ENCODE assay signal across 8 cellular contexts in the genomic region with DNA sequence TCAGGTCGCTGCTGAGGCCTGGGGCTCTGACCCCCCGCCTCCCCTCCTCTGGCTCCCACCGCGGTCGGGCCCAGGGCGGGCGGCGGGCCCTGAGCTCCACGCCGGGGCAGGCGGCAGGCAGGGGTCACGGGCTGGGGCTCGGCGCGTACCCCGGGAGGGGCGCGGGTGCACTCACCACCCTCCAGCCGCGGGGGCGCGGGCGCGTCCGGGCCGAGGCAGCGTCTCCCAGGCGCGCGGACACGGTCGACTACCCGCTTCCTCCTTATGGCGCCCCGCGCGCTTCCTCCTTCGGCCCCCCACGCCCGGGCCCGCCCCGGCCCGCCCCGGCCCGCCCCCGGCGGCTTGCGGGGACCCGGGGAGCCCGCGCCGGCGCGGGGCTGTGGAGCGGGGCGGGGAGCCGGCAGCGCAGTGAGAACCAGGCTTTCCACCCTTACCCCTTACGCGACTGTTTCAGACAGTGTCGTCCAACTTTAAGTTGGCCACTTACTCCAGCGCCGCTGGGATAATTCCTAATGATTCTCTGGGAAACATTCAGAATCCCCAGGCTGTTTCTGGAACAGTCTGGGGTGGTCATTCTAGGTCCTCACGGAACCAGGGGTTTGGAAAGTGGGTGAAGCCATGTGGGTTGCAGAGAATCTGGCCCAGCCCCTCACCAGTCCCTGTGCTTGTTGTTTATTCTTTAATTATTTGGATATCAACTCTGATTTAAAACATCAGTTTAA. TPM values are rescaled to one million over a fixed set of nuclear protein-coding genes. Genes with fewer than 3 reads are reported as not detected.
A peak's percentile ranks its signal among the peaks of the same experiment; 100 is the strongest.
DNase-seq lines count a peak whose midpoint lies in the region; ATAC-seq, FAIRE-seq and TF ChIP-seq lines count a peak whose summit lies in the region.

A gene (minus strand): TSS at position 264 of the 722 bp plus-strand sequence. CDS start 24,353 bp downstream, outside the sequence.

- H3K18ac ChIP-seq in neuronal stem cell (ENCODE audit: low read length), result peak within 1 kb of the TSS; percentile 98

- H2BK120ac ChIP-seq in neuronal stem cell (ENCODE audit: low read depth, low read length), result peak within 1 kb of the TSS; percentile 91

- peaks cover 83% of the 10 kb centered on the region for H3K4me1 ChIP-seq in CD8-positive, alpha-beta T cell (ENCODE audit: insufficient read depth, low read length)
- H3K4me1 ChIP-seq in neuronal stem cell (ENCODE audit: control insufficient read depth in 2 of 2, insufficient read depth in 1 of 2, low read depth in 1 of 2, low read length in 2 of 2), result peaks cover 14 to 19% of the 10 kb centered on the region in 2 donors

- CTCF ChIA-PET in CD8-positive, alpha-beta T cell (lab: Charles Lee), result interaction anchor here (6.3 kb wide), 1 partner anchor 11 kb away, joined by 55 read pairs; no protein-coding TSS in a partner anchor

- H3K14ac ChIP-seq in neuronal stem cell (ENCODE audit: low read length), result peak within 1 kb of the TSS; percentile 8

- intact Hi-C loops in CD8-positive, alpha-beta T cell (cut with DNase I, micrococcal nuclease), result loop anchor here in 1 of 2 experiments (10.0 kb wide), 1 partner anchor 690 kb away; a partner anchor contains a TSS

- peak within 1 kb of the TSS; percentile 98 for H4K8ac ChIP-seq in neuronal stem cell (ENCODE audit: low read depth, low read length)

- TF ChIP-seq CTCF in CD8-positive, alpha-beta T cell (IDR thresholded peaks at IDR 0.05), result no peak

- H3K23ac ChIP-seq in neuronal stem cell (ENCODE audit: low read depth, low read length, poor library complexity), result peak within 1 kb of the TSS; percentile 89

- H3K4me3 ChIP-seq in CD8-positive, alpha-beta T cell (ENCODE audit: low read depth, low read length), result peak within 1 kb of the TSS; percentile 65
- H3K4me3 ChIP-seq in neuronal stem cell (ENCODE audit: low read length in 2 of 2), result peak within 1 kb of the TSS; percentile 73 to 81

- no peaks in the 10 kb centered on the region for H3K27me3 ChIP-seq in CD8-positive, alpha-beta T cell (ENCODE audit: insufficient read depth, low read length)
- H3K27me3 ChIP-seq in neuronal stem cell (ENCODE audit: control insufficient read depth in 3 of 3, insufficient read depth in 3 of 3, low read depth in 1 of 3, low read length in 3 of 3), result no peaks in the 10 kb centered on the region

- POLR2A ChIA-PET in CD8-positive, alpha-beta T cell (lab: Charles Lee), result interaction anchor here (0.6 to 2.0 kb wide), 3 partner anchors 9 to 1171 kb away, joined by 3 to 4 read pairs (median 3); no protein-coding TSS in a partner anchor

- peak within 1 kb of the TSS; percentile 73 for H2BK12ac ChIP-seq in neuronal stem cell (ENCODE audit: low read length)

- H4K91ac ChIP-seq in neuronal stem cell (ENCODE audit: low read depth, low read length, poor library complexity), result peak within 1 kb of the TSS; percentile 46

- WGBS in neuronal stem cell (ENCODE audit: extremely low coverage in 2 of 2, insufficient read length in 2 of 2, insufficient replicate concordance in 1 of 2), 2 donors, result no CpG with 5 or more reads among the region's 64 CpGs

- H3K36me3 Mint-ChIP-seq in CD8-positive, alpha-beta T cell, result peaks cover 21% of the 10 kb centered on the region

- H2BK5ac ChIP-seq in neuronal stem cell (ENCODE audit: low read length), result peak within 1 kb of the TSS; percentile 53

- H2AK5ac ChIP-seq in neuronal stem cell (ENCODE audit: low read depth, low read length), result peak within 1 kb of the TSS; percentile 85

- peak within 1 kb of the TSS; percentile 97 for H3K27ac ChIP-seq in CD8-positive, alpha-beta T cell (ENCODE audit: low read depth, low read length)
- peak within 1 kb of the TSS; percentile 69 for H3K27ac ChIP-seq in neuronal stem cell (replicated peaks; ENCODE audit: low read length)

- peak in 6 of 7 experiments; percentile 32 to 71 (median 45) for DNase-seq in CD8-positive, alpha-beta T cell
- DNase-seq in NCI-H1105 treated with DMSO at 0.1 percent for 48 hours (lab: John Stamatoyannopoulos, UW) (peak; percentile 40), activated gamma-delta T cell (lab: John Stamatoyannopoulos, UW) (peak; percentile 45), frontal cortex (ENCODE audit: low spot score in 2 of 2) (peak; percentile 60 to 66), neuronal stem cell (ENCODE audit: low spot score) (no peak)

- peak within 1 kb of the TSS; percentile 90 for H3K4me3 Mint-ChIP-seq in CD8-positive, alpha-beta T cell

- peak; percentile 35 for ATAC-seq in CD8-positive, alpha-beta T cell
- ATAC-seq in GM21381 (IDR thresholded peaks at IDR 0.05; ENCODE audit: unreplicated experiment) (peak; percentile 20), HG02973 (IDR thresholded peaks at IDR 0.05; ENCODE audit: unreplicated experiment) (no peak), HG03457 (IDR thresholded peaks at IDR 0.05; ENCODE audit: unreplicated experiment) (no peak)

- peaks cover 83% of the 10 kb centered on the region for H3K4me1 Mint-ChIP-seq in CD8-positive, alpha-beta T cell (ENCODE audit: low read depth)

- H3K9me3 Mint-ChIP-seq in CD8-positive, alpha-beta T cell, result no peaks in the 10 kb centered on the region

- peak within 1 kb of the TSS; percentile 98 for H3K9ac ChIP-seq in neuronal stem cell (ENCODE audit: low read depth, low read length, poor library complexity)

- H3K4ac ChIP-seq in neuronal stem cell (ENCODE audit: low read length), result peak within 1 kb of the TSS; percentile 76

- H3K27me3 Mint-ChIP-seq in CD8-positive, alpha-beta T cell (ENCODE audit: low read depth), result no peaks in the 10 kb centered on the region

- peak within 1 kb of the TSS; percentile 99 for H2AFZ ChIP-seq in neuronal stem cell (ENCODE audit: low read length)

- no peaks in the 10 kb centered on the region for H3K36me3 ChIP-seq in CD8-positive, alpha-beta T cell (ENCODE audit: insufficient read depth, low read length)
- H3K36me3 ChIP-seq in neuronal stem cell (replicated peaks in 1 of 2; ENCODE audit: control insufficient read depth in 2 of 2, insufficient read depth in 2 of 2, low read length in 2 of 2), result no peaks in the 10 kb centered on the region

- peak within 1 kb of the TSS; percentile 91 for H2BK15ac ChIP-seq in neuronal stem cell (ENCODE audit: low read length)

- no peaks in the 10 kb centered on the region for H3K9me3 ChIP-seq in CD8-positive, alpha-beta T cell (ENCODE audit: low read length)
- H3K9me3 ChIP-seq in neuronal stem cell (replicated peaks in 1 of 2; ENCODE audit: control insufficient read depth in 2 of 2, insufficient read depth in 1 of 2, low read depth in 1 of 2, low read length in 2 of 2), result no peaks in the 10 kb centered on the region

- H3K79me1 ChIP-seq in neuronal stem cell (ENCODE audit: low read depth, low read length), result peaks cover 12% of the 10 kb centered on the region

- FAIRE-seq in frontal cortex (lab: Jason Lieb, UNC), result no peak

- H3K4me2 ChIP-seq in neuronal stem cell (ENCODE audit: insufficient read depth, low read length, poor library complexity, severe bottlenecking), result peak within 1 kb of the TSS; percentile 89

- H3K27ac Mint-ChIP-seq in CD8-positive, alpha-beta T cell, result peak within 1 kb of the TSS; percentile 98

RNA-seq across cellular contexts. Expression of the gene that starts here (rescaled TPM):
- 10 to 100 TPM; 14.4 to 15.0 TPM for total RNA-seq in CD8-positive, alpha-beta T cell
- total RNA-seq in frontal cortex, result 39.9 TPM
- polyA plus RNA-seq in neuronal stem cell (2013, experiment 1 of 2), result 25.3 TPM
- polyA plus RNA-seq in neuronal stem cell (2013, experiment 2 of 2), result 27.6 TPM

Comparison
In these comparisons a context has a peak if more than half of its experiments do, and no peak if none do; other contexts are left out.
1. ATAC-seq: peak in CD8-positive, alpha-beta T cell (single experiment) and GM21381 (single experiment); none in HG02973 (single experiment) and HG03457 (single experiment).